13 cellular contexts compared by ENCODE assay signal in genomic region chr5:172952034-172952511, GRCh38. TPM values are rescaled to one million over a fixed set of nuclear protein-coding genes. Genes with fewer than 3 reads are reported as not detected.
DNase-seq lines count a peak whose midpoint lies in the region; ATAC-seq and TF ChIP-seq lines count a peak whose summit lies in the region.
"Had no signal": no experiment of that assay in that cellular context is flagged by ENCODE, and none has a peak within 500 bp of the region (broad histone marks: within the 10 kb centered on the region; RNA-seq: fewer than 3 reads in every experiment).

No MANE protein-coding gene starts in this region.

- peaks cover 4% of the 10 kb centered on the region; the same call in 1 of the 2 replicates for H3K79me2 ChIP-seq in SK-N-SH (ENCODE audit: insufficient read depth)

- CTCF ChIA-PET in SK-N-SH (lab: Yijun Ruan, JAX), result interaction anchor here (0.8 to 1.7 kb wide), 5 partner anchors 13 to 238 kb away, joined by 3 to 7 read pairs (median 4); no protein-coding TSS in a partner anchor

- TF ChIP-seq EP300 in SK-N-SH (IDR thresholded peaks at IDR 0.05; ENCODE audit: borderline replicate concordance in 1 of 2, low read depth in 1 of 2, low read length in 1 of 2), result peak in 1 of 2 experiments; percentile 41; a peak in 1 of 4 replicates
- TF ChIP-seq EP300 in gastroesophageal sphincter (IDR thresholded peaks at IDR 0.05), result no peak
- no peak for TF ChIP-seq EP300 in upper lobe of left lung (IDR thresholded peaks at IDR 0.05)

- peak; percentile 42 for ATAC-seq in gastroesophageal sphincter
- ATAC-seq in upper lobe of left lung (ENCODE audit: low FRiP score in 2 of 2), result no peak
- no peak for ATAC-seq in GM18502 (IDR thresholded peaks at IDR 0.05; ENCODE audit: poor library complexity, unreplicated experiment)
- no peak for ATAC-seq in GM19467 (IDR thresholded peaks at IDR 0.05; ENCODE audit: unreplicated experiment)

- DNase-seq in GM04503 (ENCODE audit: low read depth) (peak; percentile 91), SK-N-SH (no peak), upper lobe of left lung (no peak), GOT3 (lab: John Stamatoyannopoulos, UW) (no peak)
- DNase-seq: activated CD4-positive, CD25-positive, alpha-beta regulatory T cell treated with anti-CD3 and anti-CD28 coated beads, Interleukin-2, amount 50 U/mL, for 72 hours; caudate nucleus; NCI-H1417 treated with DMSO at 0.1 percent for 48 hours; NCI-H446 treated with DMSO at 0.1 percent for 48 hours; stimulated activated CD4-positive, alpha-beta T cell treated with anti-CD3 and anti-CD28 coated beads, Interleukin-15, amount 100 ng/mL, for 24 hours; substantia nigra had no signal

- TF ChIP-seq RAD21 in SK-N-SH (IDR thresholded peaks at IDR 0.05; ENCODE audit: low read length), result no peak

- WGBS in SK-N-SH (ENCODE audit: low lambda C conversion rate), result 43% methylated on average over 4 of the region's 4 CpGs
- 54 to 64% methylated on average over 2 to 4 of the region's 4 CpGs for WGBS in gastroesophageal sphincter (ENCODE audit: low coverage in 1 of 2), 2 donors
- 65 to 68% methylated on average over 4 of the region's 4 CpGs for WGBS in upper lobe of left lung, 2 donors

- H3K36me3 ChIP-seq in SK-N-SH (replicated peaks in 1 of 2; ENCODE audit: control insufficient read depth in 1 of 2, insufficient read depth in 2 of 2, low read length in 1 of 2) (peaks cover 0 to 13% of the 10 kb centered on the region in 2 experiments), gastroesophageal sphincter (peaks cover 0 to 48% of the 10 kb centered on the region in 2 donors), upper lobe of left lung (peaks cover 0 to 48% (median 23%) of the 10 kb centered on the region in 4 donors)

- H4K20me1 ChIP-seq in SK-N-SH (ENCODE audit: insufficient read depth), result no peaks in the 10 kb centered on the region

- no peak overlapping the region for H2AFZ ChIP-seq in SK-N-SH (ENCODE audit: low read depth)

- peaks cover 0 to 29% of the 10 kb centered on the region in 2 experiments; a peak in 3 of 4 replicates for H3K4me1 ChIP-seq in SK-N-SH (ENCODE audit: control insufficient read depth in 1 of 2, insufficient read depth in 2 of 2, low read depth in 1 of 2, low read length in 1 of 2)
- peaks cover 0 to 17% (median 3%) of the 10 kb centered on the region in 3 donors for H3K4me1 ChIP-seq in gastroesophageal sphincter
- peaks cover 0 to 7% (median 2%) of the 10 kb centered on the region in 4 donors for H3K4me1 ChIP-seq in upper lobe of left lung

- H3K4me2 ChIP-seq in SK-N-SH, result 0 out of 2 replicates have a peak overlapping the region, but pooled peaks have one; percentile 17

- H3K27me3 ChIP-seq in SK-N-SH (ENCODE audit: insufficient read depth) (no peaks in the 10 kb centered on the region), gastroesophageal sphincter (no peaks in the 10 kb centered on the region), upper lobe of left lung (no peaks in the 10 kb centered on the region)

- no peak overlapping the region for H3K9ac ChIP-seq in SK-N-SH

- H3K4me3 ChIP-seq in SK-N-SH (ENCODE audit: low read depth in 2 of 2, low read length in 1 of 2), result no peak overlapping the region
- no peak overlapping the region for H3K4me3 ChIP-seq in gastroesophageal sphincter
- H3K4me3 ChIP-seq in upper lobe of left lung, result no peak overlapping the region

- H3K9me3 ChIP-seq in SK-N-SH, result no peaks in the 10 kb centered on the region
- H3K9me3 ChIP-seq in gastroesophageal sphincter, result no peaks in the 10 kb centered on the region
- no peaks in the 10 kb centered on the region for H3K9me3 ChIP-seq in upper lobe of left lung

- TF ChIP-seq POLR2A in gastroesophageal sphincter (IDR thresholded peaks at IDR 0.05) (no peak), upper lobe of left lung (IDR thresholded peaks at IDR 0.05) (no peak)

- TF ChIP-seq CTCF in SK-N-SH (IDR thresholded peaks at IDR 0.05) (no peak), gastroesophageal sphincter (IDR thresholded peaks at IDR 0.05) (no peak), upper lobe of left lung (IDR thresholded peaks at IDR 0.05) (no peak)

- H3F3A ChIP-seq in SK-N-SH (replicated peaks; ENCODE audit: insufficient read depth), result peaks cover 50% of the 10 kb centered on the region

- peak overlapping the region; percentile 41 to 97; a peak in 3 of 4 replicates for H3K27ac ChIP-seq in SK-N-SH (ENCODE audit: low read depth in 2 of 2, low read length in 1 of 2)
- H3K27ac ChIP-seq in gastroesophageal sphincter, result peak overlapping the region in 3 of 4 donors; percentile 21 to 87 (median 78)
- peak overlapping the region in 3 of 4 donors; percentile 5 to 55 (median 43) for H3K27ac ChIP-seq in upper lobe of left lung

- POLR2A ChIA-PET in SK-N-SH (lab: Yijun Ruan, JAX), result no interaction called here

- no peaks in the 10 kb centered on the region for H3K9me2 ChIP-seq in SK-N-SH

TF ChIP-seq in SK-N-SH, 30 proteins besides CTCF, POLR2A, EP300 and RAD21:
- TF ChIP-seq TCF12 (IDR thresholded peaks at IDR 0.05), result peak; percentile 71
- TF ChIP-seq NFIC (IDR thresholded peaks at IDR 0.05; ENCODE audit: borderline replicate concordance), result peak; percentile 18; the same call in 1 of the 2 replicates
- no peak for TF ChIP-seq TAF1 (IDR thresholded peaks at IDR 0.05; ENCODE audit: borderline replicate concordance, low read depth, low read length)
- TF ChIP-seq RXRA (IDR thresholded peaks at IDR 0.05; ENCODE audit: borderline replicate concordance, low read depth), result no peak
- no peak for TF ChIP-seq MXI1 (IDR thresholded peaks at IDR 0.05; ENCODE audit: low read depth, low read length)
- TF ChIP-seq FOXM1 (IDR thresholded peaks at IDR 0.05; ENCODE audit: low read depth), result no peak
- no peak for TF ChIP-seq FOXJ3 (CRISPR knock-in tag; IDR thresholded peaks at IDR 0.05)
- no peak for TF ChIP-seq CHD2 (IDR thresholded peaks at IDR 0.05; ENCODE audit: low read length, partially characterized antibody)
- TF ChIP-seq TEAD4 (IDR thresholded peaks at IDR 0.05; ENCODE audit: borderline replicate concordance, insufficient read depth), result no peak
- TF ChIP-seq MEF2A (IDR thresholded peaks at IDR 0.05; ENCODE audit: borderline replicate concordance, low read depth), result 0 out of 2 replicates have a peak, but pooled peaks have one; percentile 17
TF ChIP-seq in SK-N-SH: peak in this region for 3.

RNA-seq across cellular contexts. Expression of gene RPL26L1, which starts 7.2 kb away (rescaled TPM):
- polyA plus RNA-seq in SK-N-SH (2012; rRNA removed), result 193 and 212 TPM in 2 replicates
- polyA plus RNA-seq in SK-N-SH (2012; cell fraction: cytosol; rRNA removed), result 199 and 206 TPM in 2 replicates
- polyA plus RNA-seq in SK-N-SH (2012; cell fraction: nucleus; rRNA removed), result 86.4 and 89.6 TPM in 2 replicates
- total RNA-seq in gastroesophageal sphincter (10 to 100 TPM; 14.7 to 34.9 (median 22.5) TPM), upper lobe of left lung (10 to 100 TPM; 10.5 to 31.0 (median 23.9) TPM)

RNA-seq across cellular contexts. Expression of gene ATP6V0E1, which starts 31.5 kb away (rescaled TPM):
- 215 and 243 TPM in 2 replicates for polyA plus RNA-seq in SK-N-SH (2012; rRNA removed)
- polyA plus RNA-seq in SK-N-SH (2012; cell fraction: cytosol; rRNA removed), result 278 and 338 TPM in 2 replicates
- polyA plus RNA-seq in SK-N-SH (2012; cell fraction: nucleus; rRNA removed), result 73.7 and 85.6 TPM in 2 replicates
- total RNA-seq in gastroesophageal sphincter (100 to 1,000 TPM in 3 of 4 donors, 10 to 100 TPM in 1; 94.0 to 163 (median 124) TPM), upper lobe of left lung (100 to 1,000 TPM in 4 of 6 donors, 10 to 100 TPM in 2; 58.7 to 317 (median 198) TPM)
